ENCODE assay signal across 8 cellular contexts in the genomic region with DNA sequence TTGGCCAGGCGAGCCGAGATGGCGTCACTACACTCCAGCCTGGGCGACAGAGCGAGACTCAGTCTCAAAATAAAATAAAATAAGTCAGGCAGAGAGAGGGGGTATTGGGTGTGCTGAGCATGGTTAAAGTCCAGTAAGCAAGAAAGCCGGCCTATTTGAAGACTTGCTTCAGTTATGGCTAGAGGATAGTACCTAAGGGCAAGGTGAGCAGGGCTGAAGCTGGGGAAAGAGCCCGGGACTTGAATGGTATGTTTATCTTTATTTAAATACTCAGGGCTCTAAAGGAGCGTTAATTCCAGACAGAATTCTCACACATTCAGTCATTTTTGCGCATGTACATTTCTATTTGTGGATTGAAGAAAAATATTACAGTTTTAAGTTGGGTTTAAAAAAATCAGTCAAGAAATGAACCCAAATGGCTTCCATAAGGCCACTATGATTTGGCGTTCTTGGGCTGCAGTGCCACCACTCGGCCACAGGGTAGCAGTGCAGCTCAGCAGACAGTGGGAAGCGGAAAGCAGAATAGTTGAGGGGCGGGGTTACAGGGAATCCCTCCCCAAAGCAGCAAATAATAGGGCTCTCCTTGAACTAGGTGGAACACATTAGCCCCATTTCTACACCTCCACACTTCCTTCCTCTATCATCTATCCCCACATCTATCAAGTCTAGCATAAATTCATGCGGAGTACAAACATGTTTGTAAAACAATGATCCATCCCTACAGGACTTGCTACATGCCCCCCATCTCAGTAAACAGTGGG. TPM values are rescaled to one million over a fixed set of nuclear protein-coding genes. Genes with fewer than 3 reads are reported as not detected.
A peak's percentile ranks its signal among the peaks of the same experiment; 100 is the strongest.
DNase-seq lines count a peak whose midpoint lies in the region; ATAC-seq and TF ChIP-seq lines count a peak whose summit lies in the region.

No MANE protein-coding gene starts in this region.

- DNase-seq in AG08396 (ENCODE audit: low spot score) (peak; percentile 85), NCI-H2171 (lab: John Stamatoyannopoulos, UW) (peak; percentile 41), breast epithelium (ENCODE audit: low spot score in 2 of 2) (peak; percentile 76 to 82), inferior parietal cortex (ENCODE audit: extremely low spot score) (peak; percentile 84)
- DNase-seq in stimulated activated CD4-positive, alpha-beta T cell treated with anti-CD3 and anti-CD28 coated beads, Interleukin-15, amount 100 ng/mL, for 24 hours, result peak; percentile 88

- TF ChIP-seq CTCF in VCaP (conservative IDR thresholded peaks at IDR 0.05) (peak; percentile 96), breast epithelium (IDR thresholded peaks at IDR 0.05) (peak; percentile 78 to 97 (median 93))

- TF ChIP-seq POLR2A in breast epithelium (IDR thresholded peaks at IDR 0.05), result no peak

- no peaks in the 10 kb centered on the region for H3K27me3 ChIP-seq in breast epithelium

- no peaks in the 10 kb centered on the region for H3K9me3 ChIP-seq in breast epithelium

- no peaks in the 10 kb centered on the region for H3K4me1 ChIP-seq in breast epithelium

- H3K27ac ChIP-seq in VCaP (peak overlapping the region; percentile 38; the same call in 1 of the 2 replicates), breast epithelium (no peak overlapping the region)

- H3K4me3 ChIP-seq in breast epithelium, result peak overlapping the region in 1 of 3 donors; percentile 11

- intact Hi-C loops in breast epithelium (cut with DNase I; ENCODE audit: low total_unique reads), result no loop called here

- H3K36me3 ChIP-seq in breast epithelium, result no peaks in the 10 kb centered on the region

- ATAC-seq in GM18867 (IDR thresholded peaks at IDR 0.05; ENCODE audit: unreplicated experiment) (peak; percentile 99), HG03066 (IDR thresholded peaks at IDR 0.05; ENCODE audit: low read depth, unreplicated experiment) (peak; percentile 96)

RNA-seq across cellular contexts. Expression of a gene that starts 37.2 kb away (rescaled TPM):
- total RNA-seq in breast epithelium, result 100 to 1,000 TPM in 2 of 3 donors, 10 to 100 TPM in 1; 82.9 to 297 (median 113) TPM

RNA-seq across cellular contexts. Expression of a gene that starts 46.4 kb away (rescaled TPM):
- total RNA-seq in breast epithelium, result 10 to 100 TPM in 2 of 3 donors, under 1 TPM in 1; 0.32 to 50.2 (median 22.3) TPM
